8 cellular contexts compared by ENCODE assay signal in the genomic region with DNA sequence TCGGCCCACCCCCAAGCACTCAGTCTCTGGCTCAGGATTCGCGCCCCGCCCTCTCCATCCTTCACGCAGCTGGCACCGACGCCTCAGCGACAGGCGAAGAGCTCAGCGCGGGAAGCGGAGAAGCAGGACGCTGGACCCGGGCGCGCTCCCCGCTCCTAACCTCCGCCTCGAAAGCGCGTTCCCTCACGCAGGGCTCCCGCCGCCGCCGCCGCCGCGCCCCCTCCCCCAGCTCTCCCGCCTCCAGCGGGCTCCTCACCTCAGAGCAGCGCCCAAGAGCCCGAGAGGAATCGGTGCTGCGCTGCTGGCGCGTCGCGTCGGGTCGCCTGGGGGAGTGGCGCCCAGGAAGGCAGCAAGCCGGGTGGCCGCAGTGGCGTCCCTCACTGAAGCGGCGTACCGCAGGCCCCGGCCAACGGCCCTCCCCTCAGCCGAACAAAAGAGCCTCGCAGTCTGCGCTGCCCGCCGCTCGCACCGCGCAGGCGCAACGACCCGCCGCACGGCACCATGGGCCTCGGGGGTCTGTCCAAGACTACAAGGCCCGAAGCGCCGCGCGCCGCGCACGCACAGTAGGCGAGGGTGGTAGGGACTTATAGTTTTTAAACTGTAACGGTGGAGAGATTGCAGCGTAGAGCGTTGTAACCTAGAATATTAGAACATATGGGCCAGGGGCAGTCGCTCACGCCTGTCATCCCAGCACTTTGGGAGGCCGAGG. TPM values are rescaled to one million over a fixed set of nuclear protein-coding genes. Genes with fewer than 3 reads are reported as not detected.
A peak's percentile ranks its signal among the peaks of the same experiment; 100 is the strongest.
DNase-seq lines count a peak whose midpoint lies in the region; ATAC-seq lines count a peak whose summit lies in the region.

A gene (minus strand): TSS at position 467 of the 709 bp plus-strand sequence. CDS start 24,474 bp downstream, outside the sequence.

- H2BK120ac ChIP-seq in mesendoderm (ENCODE audit: low read depth, low read length), result peak within 1 kb of the TSS; percentile 46

- no peaks in the 10 kb centered on the region for H3K27me3 Mint-ChIP-seq in activated CD8-positive, alpha-beta memory T cell treated with anti-CD3 and anti-CD28 coated beads, Interleukin-2, amount 10 ng/mL, durations not matched to agents 7 days and 5 days

- peak within 1 kb of the TSS; percentile 88 for H3K27ac Mint-ChIP-seq in activated CD8-positive, alpha-beta memory T cell treated with anti-CD3 and anti-CD28 coated beads, Interleukin-2, amount 10 ng/mL, durations not matched to agents 7 days and 5 days

- peak within 1 kb of the TSS; percentile 74 for H2AK5ac ChIP-seq in mesendoderm (ENCODE audit: low read length)

- H3K23ac ChIP-seq in mesendoderm (ENCODE audit: low read length), result peak within 1 kb of the TSS; percentile 48

- peaks cover 5% of the 10 kb centered on the region for H3K79me1 ChIP-seq in mesendoderm (ENCODE audit: low read length)

- peaks cover under 1% of the 10 kb centered on the region; the same call in 1 of the 2 replicates for H3K36me3 ChIP-seq in HUES48 (ENCODE audit: control insufficient read depth, insufficient read depth, low read length)
- peaks cover 9% of the 10 kb centered on the region for H3K36me3 ChIP-seq in NT2/D1 (ENCODE audit: insufficient read depth, insufficient read length, low read length)
- no peaks in the 10 kb centered on the region for H3K36me3 ChIP-seq in endocrine pancreas (ENCODE audit: control insufficient read depth, insufficient read depth, low read length)
- no peaks in the 10 kb centered on the region for H3K36me3 ChIP-seq in mesendoderm (ENCODE audit: control insufficient read depth, insufficient read depth, low read length)

- H3K4me1 ChIP-seq in HUES48 (ENCODE audit: control insufficient read depth, insufficient read depth, low read length) (no peaks in the 10 kb centered on the region), NT2/D1 (ENCODE audit: insufficient read depth, insufficient read length) (no peaks in the 10 kb centered on the region), endocrine pancreas (ENCODE audit: control insufficient read depth, insufficient read depth, low read length) (no peaks in the 10 kb centered on the region), mesendoderm (ENCODE audit: control insufficient read depth, low read depth, low read length) (peaks cover 3% of the 10 kb centered on the region)

- H3K4me2 ChIP-seq in mesendoderm (ENCODE audit: low read length), result peak within 1 kb of the TSS; percentile 90

- peak; percentile 85 for ATAC-seq in GM21390 (IDR thresholded peaks at IDR 0.05; ENCODE audit: unreplicated experiment)
- peak; percentile 97 for ATAC-seq in activated CD8-positive, alpha-beta memory T cell treated with anti-CD3 and anti-CD28 coated beads, Interleukin-2, amount 10 ng/mL, durations not matched to agents 7 days and 5 days

- H3K9me3 Mint-ChIP-seq in activated CD8-positive, alpha-beta memory T cell treated with anti-CD3 and anti-CD28 coated beads, Interleukin-2, amount 10 ng/mL, durations not matched to agents 7 days and 5 days (ENCODE audit: low read depth), result no peaks in the 10 kb centered on the region

- peaks cover 49% of the 10 kb centered on the region for H3K4me1 Mint-ChIP-seq in activated CD8-positive, alpha-beta memory T cell treated with anti-CD3 and anti-CD28 coated beads, Interleukin-2, amount 10 ng/mL, durations not matched to agents 7 days and 5 days

- WGBS in mesendoderm (ENCODE audit: extremely low coverage, insufficient coverage, low lambda C conversion rate), result no CpG with 5 or more reads among the region's 79 CpGs

- no peak within 1 kb of the TSS for H4K5ac ChIP-seq in mesendoderm (ENCODE audit: low read length)

- peak within 1 kb of the TSS; percentile 91 for H3K4me3 Mint-ChIP-seq in activated CD8-positive, alpha-beta memory T cell treated with anti-CD3 and anti-CD28 coated beads, Interleukin-2, amount 10 ng/mL, durations not matched to agents 7 days and 5 days

- no peak within 1 kb of the TSS for H2BK15ac ChIP-seq in mesendoderm (replicated peaks; ENCODE audit: low read depth)

- no peak within 1 kb of the TSS for H4K8ac ChIP-seq in mesendoderm (ENCODE audit: low read depth, low read length)

- in situ Hi-C loops in Caki2 (cut with HindIII; ENCODE audit: low pct_unique_long_range_greater_than_20kb, low sequenced_read_pairs), result no loop called here

- H3K27ac ChIP-seq in HUES48 (ENCODE audit: low read depth, low read length), result peak within 1 kb of the TSS; percentile 96
- peak within 1 kb of the TSS; percentile 99 for H3K27ac ChIP-seq in mesendoderm (ENCODE audit: low read depth, low read length)

- CTCF ChIA-PET in activated CD8-positive, alpha-beta memory T cell treated with anti-CD3 and anti-CD28 coated beads, Interleukin-2, amount 10 ng/mL, durations not matched to agents 7 days and 5 days (lab: Charles Lee), result interaction anchor here (1.0 to 10.5 kb wide), 7 partner anchors 11 to 76 kb away, joined by 3 to 69 read pairs (median 9); a partner anchor contains a TSS

- peaks cover 11% of the 10 kb centered on the region for H3K36me3 Mint-ChIP-seq in activated CD8-positive, alpha-beta memory T cell treated with anti-CD3 and anti-CD28 coated beads, Interleukin-2, amount 10 ng/mL, durations not matched to agents 7 days and 5 days

- H3K4me3 ChIP-seq in HUES48 (ENCODE audit: low read depth, low read length), result peak within 1 kb of the TSS; percentile 89
- peak within 1 kb of the TSS; percentile 88 for H3K4me3 ChIP-seq in NT2/D1 (ENCODE audit: insufficient read length, low read depth)
- peak within 1 kb of the TSS; percentile 60 for H3K4me3 ChIP-seq in endocrine pancreas (ENCODE audit: control insufficient read depth, insufficient read depth, low read length)
- peak within 1 kb of the TSS; percentile 95 for H3K4me3 ChIP-seq in mesendoderm (ENCODE audit: low read length)

- peak within 1 kb of the TSS; percentile 63 for H2BK5ac ChIP-seq in mesendoderm (ENCODE audit: low read length)

- peaks cover 34% of the 10 kb centered on the region for H3K79me2 ChIP-seq in mesendoderm (ENCODE audit: control insufficient read depth, insufficient read depth, low read length)

- H3K27me3 ChIP-seq in HUES48 (ENCODE audit: control insufficient read depth, insufficient read depth, low read length) (no peaks in the 10 kb centered on the region), NT2/D1 (ENCODE audit: insufficient read depth, insufficient read length) (peaks cover 2% of the 10 kb centered on the region), endocrine pancreas (ENCODE audit: control insufficient read depth, insufficient read depth, low read length) (no peaks in the 10 kb centered on the region), mesendoderm (ENCODE audit: insufficient read depth, low read length, poor library complexity) (no peaks in the 10 kb centered on the region)

- peak within 1 kb of the TSS; percentile 90 for H3K4ac ChIP-seq in mesendoderm (ENCODE audit: low read depth, low read length)

- H3K9me3 ChIP-seq in HUES48 (ENCODE audit: control insufficient read depth, insufficient read depth, low read length) (no peaks in the 10 kb centered on the region), NT2/D1 (ENCODE audit: insufficient read depth, low read length) (peaks cover 7% of the 10 kb centered on the region; the same call in 1 of the 2 replicates), endocrine pancreas (ENCODE audit: control insufficient read depth, low read length) (no peaks in the 10 kb centered on the region)

- DNase-seq in Caki2 (ENCODE audit: low read depth) (peak; percentile 97), NT2/D1 (ENCODE audit: low read depth, low spot score) (peak; percentile 91), mesendoderm (peak; percentile 98)
- DNase-seq in activated CD8-positive, alpha-beta memory T cell treated with anti-CD3 and anti-CD28 coated beads, Interleukin-2, amount 10 ng/mL, durations not matched to agents 7 days and 5 days, result peak; percentile 97
- peak; percentile 88 for DNase-seq in stimulated activated CD8-positive, alpha-beta memory T cell treated with anti-CD3 and anti-CD28 coated beads, Interleukin-12 subunit alpha, Interleukin-12 subunit beta, amount 100 ng/mL, for 4 hours (ENCODE audit: low read depth)

- H3K9ac ChIP-seq in HUES48 (ENCODE audit: low read depth, low read length) (peak within 1 kb of the TSS; percentile 80), NT2/D1 (ENCODE audit: insufficient read length, low read depth) (peak within 1 kb of the TSS; percentile 93), endocrine pancreas (ENCODE audit: control insufficient read depth, insufficient read depth, low read length) (peak within 1 kb of the TSS; percentile 79), mesendoderm (ENCODE audit: low read length) (peak within 1 kb of the TSS; percentile 98)

- peak within 1 kb of the TSS; percentile 97 for H3K18ac ChIP-seq in mesendoderm (ENCODE audit: low read length)

- H3K56ac ChIP-seq in mesendoderm (ENCODE audit: low read length), result peak within 1 kb of the TSS; percentile 98

RNA-seq across cellular contexts. Expression of the gene that starts here (rescaled TPM):
- 14.4 and 26.1 TPM in 2 replicates for total RNA-seq in Caki2 (2014; rRNA removed; shearing (Covaris generic); ENCODE audit: low replicate concordance)
- 10 to 100 TPM; 46.3 to 47.8 TPM for total RNA-seq in activated CD8-positive, alpha-beta memory T cell treated with anti-CD3 and anti-CD28 coated beads, Interleukin-2, amount 10 ng/mL, durations not matched to agents 7 days and 5 days
- polyA plus RNA-seq in mesendoderm (2013, experiment 1 of 2), result 127 TPM
- 125 TPM for polyA plus RNA-seq in mesendoderm (2013, experiment 2 of 2)

Comparison
In these comparisons a context has a peak if more than half of its experiments do, and no peak if none do; other contexts are left out.
1. Peak in every context shown above with its lines: DNase-seq, ATAC-seq, H3K4me3 ChIP-seq and H3K27ac ChIP-seq.